In the genomic region with DNA sequence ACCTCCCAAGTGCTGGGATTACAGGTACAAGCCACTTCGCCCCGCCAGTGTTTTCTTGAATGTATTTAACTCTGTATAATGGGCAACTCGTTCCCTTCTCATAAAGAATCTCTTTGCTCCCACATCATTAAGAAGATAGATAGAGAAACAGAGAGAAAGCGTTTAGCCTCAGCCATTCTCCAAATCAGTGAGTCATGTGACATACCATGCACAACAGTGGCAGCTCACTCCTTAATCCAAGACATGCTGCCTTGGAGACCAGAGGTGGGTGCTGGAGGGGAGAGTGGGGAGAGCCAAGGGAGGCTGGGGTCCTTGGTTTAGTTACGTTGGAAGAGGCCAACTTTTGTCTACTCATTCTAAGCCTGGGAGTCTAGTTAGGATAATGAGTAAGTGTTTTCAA, we compare ENCODE assay signal across 20 cellular contexts.
"Had no signal": no experiment of that assay in that cellular context is flagged by ENCODE, and none has a peak within 500 bp of the region (broad histone marks: within the 10 kb centered on the region; RNA-seq: fewer than 3 reads in every experiment).

No MANE protein-coding gene starts in this region.

- H3K9ac ChIP-seq: SK-N-SH had no signal

- H3K27ac ChIP-seq: HL-60, RWPE1 had no signal

- H3K4me3 Mint-ChIP-seq: IgD-negative memory B cell had no signal

- H3K36me3 ChIP-seq: MG63 had no signal

- H3K9me3 Mint-ChIP-seq: IgD-negative memory B cell had no signal

- DNase-seq: KBM-7, MG63, NCI-H1092, NCI-H1436, NCI-H187, NCI-H2029, NCI-H2081 treated with DMSO at 0.1 percent for 48 hours, NCI-H2171, NCI-H226, NCI-H446, NCI-H510A, NCI-H524 treated with DMSO at 0.1 percent for 48 hours, NCI-H69, NCI-H774, SHP77, SK-N-SH had no signal

- H3K4me2 ChIP-seq: SK-N-SH had no signal

- H3K9me3 ChIP-seq: MG63, SK-N-SH had no signal

- FAIRE-seq: HTR-8/SVneo had no signal

- H3K27me3 ChIP-seq: MG63 had no signal

- H3K9me2 ChIP-seq: SK-N-SH had no signal

- H3K27ac Mint-ChIP-seq: IgD-negative memory B cell had no signal

- H3K4me3 ChIP-seq: MG63 had no signal
